1 cellular context compared by ENCODE assay signal in genomic region chr3:12879191-12879815, GRCh38.
TF ChIP-seq lines count a peak whose summit lies in the region.

No MANE protein-coding gene starts in this region.

TF ChIP-seq in K562, 482 proteins besides CTCF, POLR2A, EP300 and RAD21 (continued from another document):
- TF ChIP-seq MGA (IDR thresholded peaks at IDR 0.05) = no peak
TF ChIP-seq in K562: peak in this region for 68.
